In the genomic region with DNA sequence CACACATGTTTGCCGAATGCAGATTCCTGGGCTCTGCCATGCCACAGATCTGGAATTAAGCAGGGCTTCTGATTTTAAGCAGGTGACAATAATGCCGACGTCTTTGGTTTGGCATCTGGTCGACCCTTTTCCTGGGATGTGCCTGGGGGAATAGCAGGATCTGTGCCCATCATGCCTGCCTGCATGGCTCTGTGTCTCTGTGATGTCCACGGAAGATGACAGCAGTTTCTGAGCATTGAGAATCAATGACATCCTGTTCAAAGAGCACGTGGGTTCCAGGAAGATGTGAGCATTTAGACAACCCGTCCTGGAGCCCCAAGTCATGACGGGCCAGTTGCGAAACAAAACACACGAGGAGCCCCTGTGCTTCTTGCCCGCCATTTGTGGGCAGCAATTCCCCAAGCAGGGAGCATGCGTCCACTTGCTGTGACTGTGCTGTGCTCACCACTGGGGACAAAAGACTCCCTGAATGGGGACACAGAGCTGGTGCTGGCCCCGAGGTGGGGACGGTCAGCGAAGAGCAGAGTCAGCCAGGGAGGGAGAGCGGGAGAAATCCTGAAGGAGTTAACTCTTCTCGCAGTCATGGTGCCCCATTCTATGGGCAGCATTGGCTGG, we compare ENCODE assay signal across 26 cellular contexts.
A peak's percentile ranks its signal among the peaks of the same experiment; 100 is the strongest.
DNase-seq lines count a peak whose midpoint lies in the region; TF ChIP-seq lines count a peak whose summit lies in the region.
"Had no signal": no experiment of that assay in that cellular context is flagged by ENCODE, and none has a peak within 500 bp of the region (broad histone marks: within the 10 kb centered on the region; RNA-seq: fewer than 3 reads in every experiment).

No MANE protein-coding gene starts in this region.

- peaks cover 22 to 50% (median 31%) of the 10 kb centered on the region in 11 experiments for H3K9me3 ChIP-seq in BLaER1 treated with 17β-estradiol and CSF1 and Interleukin-3, amounts not matched to agents 10 nM and 100 nM (replicated peaks in 1 of 11)
- H3K9me3 ChIP-seq in colonic mucosa (no peaks in the 10 kb centered on the region), mesenchymal stem cell (ENCODE audit: control insufficient read depth, low read length) (no peaks in the 10 kb centered on the region), spleen (peaks cover 0 to 23% (median 18%) of the 10 kb centered on the region in 8 donors), thyroid gland (no peaks in the 10 kb centered on the region)

- H3K27me3 ChIP-seq in BLaER1 treated with 17β-estradiol and CSF1 and Interleukin-3, amounts not matched to agents 10 nM and 100 nM: no peaks in the 10 kb centered on the region
- no peaks in the 10 kb centered on the region for H3K27me3 ChIP-seq in colonic mucosa
- H3K27me3 ChIP-seq in mesenchymal stem cell (ENCODE audit: control insufficient read depth in 1 of 2, insufficient read depth in 1 of 2, low read length in 2 of 2): peaks cover 0 to 8% of the 10 kb centered on the region in 2 experiments
- peaks cover 0 to 9% (median 0%) of the 10 kb centered on the region in 7 donors for H3K27me3 ChIP-seq in spleen (replicated peaks in 1 of 7)
- H3K27me3 ChIP-seq in thyroid gland: no peaks in the 10 kb centered on the region
- H3K27me3 ChIP-seq: esophagus squamous epithelium, foreskin keratinocyte, heart left ventricle, Peyer's patch, sigmoid colon, tibial nerve had no signal

- H4K20me1 ChIP-seq in BLaER1 treated with 17β-estradiol and CSF1 and Interleukin-3, amounts not matched to agents 10 nM and 100 nM: no peaks in the 10 kb centered on the region

- H3K23ac ChIP-seq in mesenchymal stem cell (ENCODE audit: low read length in 2 of 2): no peak overlapping the region

- WGBS in mesenchymal stem cell: 86% methylated on average over 17 of the region's 17 CpGs
- WGBS in spleen, 5 donors: 78 to 91% (median 86%) methylated on average over 15 to 17 of the region's 17 CpGs
- WGBS in thyroid gland, 2 donors: 85 to 87% methylated on average over 17 of the region's 17 CpGs

- H3K14ac ChIP-seq in mesenchymal stem cell (ENCODE audit: low read length in 2 of 2): no peak overlapping the region

- no peak overlapping the region for H4K8ac ChIP-seq in mesenchymal stem cell (ENCODE audit: low read length)

- no peak for TF ChIP-seq POLR2A in spleen (IDR thresholded peaks at IDR 0.05)
- TF ChIP-seq POLR2A in thyroid gland (IDR thresholded peaks at IDR 0.05): no peak

- no peak overlapping the region for H2BK5ac ChIP-seq in mesenchymal stem cell (ENCODE audit: low read depth, low read length, poor library complexity, severe bottlenecking)

- no peak overlapping the region for H3K9ac ChIP-seq in BLaER1 treated with 17β-estradiol and CSF1 and Interleukin-3, amounts not matched to agents 10 nM and 100 nM
- no peak overlapping the region for H3K9ac ChIP-seq in colonic mucosa (ENCODE audit: low read depth in 2 of 2, low read length in 2 of 2)
- H3K9ac ChIP-seq in mesenchymal stem cell (ENCODE audit: low read length): no peak overlapping the region

- peak overlapping the region in 8 of 11 experiments; percentile 22 to 55 (median 45); a peak in 13 of 22 replicates for H3K27ac ChIP-seq in BLaER1 treated with 17β-estradiol and CSF1 and Interleukin-3, amounts not matched to agents 10 nM and 100 nM
- H3K27ac ChIP-seq in colonic mucosa (peak overlapping the region; percentile 13), mesenchymal stem cell (ENCODE audit: low read length, poor library complexity, severe bottlenecking) (no peak overlapping the region), spleen (peak overlapping the region in 1 of 8 donors; percentile 0), thyroid gland (no peak overlapping the region)
- H3K27ac ChIP-seq: C4-2B, foreskin keratinocyte, sigmoid colon, tibial nerve, WERI-Rb-1 had no signal

- H4K91ac ChIP-seq in mesenchymal stem cell (ENCODE audit: low read length): peak overlapping the region; percentile 29

- no peak overlapping the region for H2BK120ac ChIP-seq in mesenchymal stem cell (ENCODE audit: low read depth, low read length)

- DNase-seq in colonic mucosa (peak; percentile 13), mesenchymal stem cell (no peak), spleen (peak; percentile 38), UCSD-AML1 (lab: John Stamatoyannopoulos, UW; ENCODE audit: unreplicated experiment) (no peak), mucosa of gallbladder (ENCODE audit: low spot score) (no peak), NCI-H1048 (lab: John Stamatoyannopoulos, UW) (no peak), thyroid gland (no peak)
- DNase-seq: activated CD4-positive, alpha-beta T cell treated with anti-CD3 and anti-CD28 coated beads for 4 hours; activated naive CD8-positive, alpha-beta T cell treated with anti-CD3 and anti-CD28 coated beads, Interleukin-2, amount 50 U/mL, for 24 hours; central memory CD4-positive, alpha-beta T cell; COR-L47; esophagus squamous epithelium; foreskin keratinocyte; mammary epithelial cell; NCI-H1436 treated with DMSO at 0.1 percent for 48 hours; Peyer's patch; SIG-M5; sigmoid colon; stimulated activated CD4-positive, alpha-beta T cell treated with anti-CD3 and anti-CD28 coated beads, Interleukin-4, amount 100 ng/mL, for 1 hour; SW 1271; T1000; WERI-Rb-1 had no signal

- no peaks in the 10 kb centered on the region for H3K79me1 ChIP-seq in mesenchymal stem cell (replicated peaks; ENCODE audit: low read length, poor library complexity, severe bottlenecking)

- no peak overlapping the region for H2BK12ac ChIP-seq in mesenchymal stem cell (ENCODE audit: low read length in 2 of 2)

- H3K4me3 ChIP-seq in BLaER1 treated with 17β-estradiol and CSF1 and Interleukin-3, amounts not matched to agents 10 nM and 100 nM: no peak overlapping the region; a peak in 1 of 20 replicates
- no peak overlapping the region for H3K4me3 ChIP-seq in colonic mucosa
- H3K4me3 ChIP-seq in mesenchymal stem cell (ENCODE audit: insufficient read depth in 1 of 2, low read depth in 1 of 2, low read length in 2 of 2): no peak overlapping the region
- H3K4me3 ChIP-seq in spleen: no peak overlapping the region
- H3K4me3 ChIP-seq in thyroid gland (replicated peaks in 1 of 3): no peak overlapping the region
- H3K4me3 ChIP-seq: esophagus squamous epithelium, heart left ventricle, Peyer's patch, sigmoid colon, tibial nerve had no signal

- H3K4ac ChIP-seq in mesenchymal stem cell (ENCODE audit: low read depth in 1 of 2, low read length in 2 of 2): no peak overlapping the region

- no peak overlapping the region for H3K18ac ChIP-seq in mesenchymal stem cell (ENCODE audit: low read depth in 1 of 2, low read length in 2 of 2)

- peaks cover 32 to 74% (median 66%) of the 10 kb centered on the region in 10 experiments for H3K4me1 ChIP-seq in BLaER1 treated with 17β-estradiol and CSF1 and Interleukin-3, amounts not matched to agents 10 nM and 100 nM
- no peaks in the 10 kb centered on the region for H3K4me1 ChIP-seq in colonic mucosa
- H3K4me1 ChIP-seq in mesenchymal stem cell (ENCODE audit: control insufficient read depth, insufficient read depth, low read depth, low read length): no peaks in the 10 kb centered on the region
- H3K4me1 ChIP-seq in spleen: peaks cover 0 to 18% (median 8%) of the 10 kb centered on the region in 6 donors
- H3K4me1 ChIP-seq in thyroid gland: no peaks in the 10 kb centered on the region
- H3K4me1 ChIP-seq: tibial nerve had no signal

- H3K4me2 ChIP-seq in BLaER1 treated with 17β-estradiol and CSF1 and Interleukin-3, amounts not matched to agents 10 nM and 100 nM: peak overlapping the region; percentile 56 to 89 (median 72)
- no peak overlapping the region for H3K4me2 ChIP-seq in mesenchymal stem cell (ENCODE audit: low read length, poor library complexity, severe bottlenecking)

- no peak overlapping the region for H2AK5ac ChIP-seq in mesenchymal stem cell (ENCODE audit: low read length, severe bottlenecking)

- intact Hi-C loops in colonic mucosa (cut with DNase I) (no loop called here), spleen (cut with DNase I; ENCODE audit: low total_unique reads) (no loop called here), thyroid gland (cut with DNase I) (no loop called here)

- peaks cover 0 to 7% (median 0%) of the 10 kb centered on the region in 11 experiments; a peak in 2 of 22 replicates for H3K36me3 ChIP-seq in BLaER1 treated with 17β-estradiol and CSF1 and Interleukin-3, amounts not matched to agents 10 nM and 100 nM
- no peaks in the 10 kb centered on the region for H3K36me3 ChIP-seq in colonic mucosa
- no peaks in the 10 kb centered on the region for H3K36me3 ChIP-seq in mesenchymal stem cell (ENCODE audit: control insufficient read depth in 1 of 2, insufficient read depth in 2 of 2, low read depth in 1 of 2, low read length in 2 of 2)
- no peaks in the 10 kb centered on the region for H3K36me3 ChIP-seq in spleen
- H3K36me3 ChIP-seq in thyroid gland: no peaks in the 10 kb centered on the region
- H3K36me3 ChIP-seq: esophagus squamous epithelium, heart left ventricle, Peyer's patch, sigmoid colon, tibial nerve, WERI-Rb-1 had no signal

- no peak for TF ChIP-seq CTCF in colonic mucosa (IDR thresholded peaks at IDR 0.05)
- TF ChIP-seq CTCF in spleen (IDR thresholded peaks at IDR 0.05 in 8 of 11, conservative IDR thresholded peaks at IDR 0.05 in 3 of 11): no peak
- no peak for TF ChIP-seq CTCF in thyroid gland (IDR thresholded peaks at IDR 0.05)

- H2AFZ ChIP-seq in mesenchymal stem cell (ENCODE audit: low read depth, low read length): no peak overlapping the region

- no peak overlapping the region for H2BK15ac ChIP-seq in mesenchymal stem cell (ENCODE audit: low read depth, poor library complexity, severe bottlenecking)

Comparison
In these comparisons a context has a peak if more than half of its experiments do, and no peak if none do; other contexts are left out.
1. H3K27ac ChIP-seq: peak in BLaER1 treated with 17β-estradiol and CSF1 and Interleukin-3, amounts not matched to agents 10 nM and 100 nM (8 of 11) and colonic mucosa (single experiment); none in mesenchymal stem cell (single experiment) and thyroid gland (0 of 3).
2. DNase-seq: peak in colonic mucosa (single experiment) and spleen (single experiment); none in mesenchymal stem cell (single experiment), UCSD-AML1 (single experiment), mucosa of gallbladder (single experiment), NCI-H1048 (single experiment) and thyroid gland (0 of 2).